In the genomic region with DNA sequence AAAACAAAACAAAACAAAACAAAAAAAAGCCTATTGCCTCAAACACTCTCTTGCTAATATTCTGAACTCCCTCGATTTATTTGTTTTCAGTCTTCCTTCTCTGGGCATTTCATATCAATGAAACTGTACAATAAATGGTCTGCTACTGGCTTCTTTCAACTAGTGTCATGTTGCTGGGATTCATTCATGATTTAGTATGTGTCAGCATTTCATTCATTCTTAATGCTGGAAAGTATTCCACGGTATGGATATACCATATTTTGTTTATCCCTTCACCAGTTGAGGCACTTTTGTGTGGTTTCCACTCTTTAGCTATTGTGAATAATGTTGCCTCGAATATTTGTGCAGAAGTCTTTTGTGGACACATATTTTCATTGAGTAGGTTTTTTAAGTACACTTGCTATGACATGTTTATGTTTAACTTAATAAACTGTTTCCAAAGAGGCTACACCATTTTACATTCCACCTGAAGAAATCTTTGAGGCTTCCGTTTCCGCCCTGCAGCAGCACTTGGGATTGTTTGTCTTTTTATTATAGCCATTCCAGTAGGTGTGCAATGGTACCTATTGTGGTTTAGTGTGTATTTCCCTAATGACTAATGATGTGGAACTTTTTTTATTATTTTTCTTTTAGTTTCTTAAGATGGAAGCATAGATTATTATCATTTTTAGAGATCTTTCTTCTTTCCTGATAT, we compare ENCODE assay signal across 27 cellular contexts.
"Had no signal": no experiment of that assay in that cellular context is flagged by ENCODE, and none has a peak within 500 bp of the region (broad histone marks: within the 10 kb centered on the region; RNA-seq: fewer than 3 reads in every experiment).

No MANE protein-coding gene starts in this region.

- H3K36me3 ChIP-seq: left lung, ovary, right atrium auricular region, stomach, thyroid gland, transverse colon, upper lobe of left lung, vagina had no signal

- FAIRE-seq: islet of Langerhans, kidney had no signal

- DNase-seq: hypothalamus; immature natural killer cell; kidney; left colon; left lung; midbrain; mucosa of descending colon; naive thymus-derived CD4-positive, alpha-beta T cell; ovary; stimulated activated CD4-positive, alpha-beta T cell treated with anti-CD3 and anti-CD28 coated beads, Interleukin-12 subunit alpha, Interleukin-12 subunit beta, amount 100 ng/mL, for 4 hours; stimulated activated CD4-positive, alpha-beta T cell treated with anti-CD3 and anti-CD28 coated beads, Interleukin-15, amount 100 ng/mL, for 24 hours; stimulated activated CD4-positive, alpha-beta T cell treated with anti-CD3 and anti-CD28 coated beads, Interleukin-2, amount 100 ng/mL, for 24 hours; stimulated activated CD4-positive, alpha-beta T cell treated with anti-CD3 and anti-CD28 coated beads, Interleukin-4, amount 100 ng/mL, for 1 hour; stimulated activated naive B cell treated with anti-CD40 and anti-IgM and Interleukin-4, amounts not matched to agents 10 μg/mL and 1 μg/mL and 100 μg/mL, for 72 hours; stimulated activated naive CD8-positive, alpha-beta T cell treated with anti-CD3 and anti-CD28 coated beads, Interleukin-15, Interleukin-2, amounts not matched to agents 100 U/mL and 50 U/mL, for 24 hours; stomach; testis; thyroid gland; transverse colon; upper lobe of left lung had no signal

- H3K4me3 ChIP-seq: left lung, lung, mucosa of descending colon, ovary, right atrium auricular region, skin epidermis, stomach, testis, thyroid gland, transverse colon, upper lobe of left lung, vagina had no signal

- H3K4me1 ChIP-seq: left lung, right atrium auricular region, stomach, testis, thyroid gland, transverse colon, upper lobe of left lung, vagina had no signal

- H3K27me3 ChIP-seq: left lung, ovary, right atrium auricular region, stomach, testis, thyroid gland, transverse colon, upper lobe of left lung, vagina had no signal

- H3K27ac ChIP-seq: left lung, ovary, right atrium auricular region, skin epidermis, stomach, testis, thyroid gland, transverse colon, upper lobe of left lung, vagina had no signal

- ATAC-seq: left colon; left lung; mucosa of descending colon; naive thymus-derived CD4-positive, alpha-beta T cell; natural killer cell treated with Interleukin-12 subunit alpha and Interleukin-12 subunit beta and Interleukin-15 and Interleukin-18, amount 100 ng/mL, for 72 hours; sciatic nerve; stimulated activated naive B cell treated with anti-CD40 and anti-IgM and Interleukin-4, amounts not matched to agents 10 μg/mL and 1 μg/mL and 100 μg/mL, for 72 hours; stimulated activated naive CD8-positive, alpha-beta T cell treated with anti-CD3 and anti-CD28 coated beads, Interleukin-15, Interleukin-2, amounts not matched to agents 100 U/mL and 50 U/mL, for 24 hours had no signal

- H3K9me3 ChIP-seq: ovary, testis, thyroid gland, vagina had no signal
